In genomic region chr16:69321080-69321479, GRCh38 we compare ENCODE assay signal across 20 cellular contexts. TPM values are rescaled to one million over a fixed set of nuclear protein-coding genes. Genes with fewer than 3 reads are reported as not detected.
"Had no signal": no experiment of that assay in that cellular context is flagged by ENCODE, and none has a peak within 500 bp of the region (broad histone marks: within the 10 kb centered on the region; RNA-seq: fewer than 3 reads in every experiment).

No MANE protein-coding gene starts in this region.

- H3K4me3 Mint-ChIP-seq: activated CD4-positive, alpha-beta T cell treated with anti-CD3 and anti-CD28 coated beads for 36 hours; activated CD8-positive, alpha-beta T cell treated with anti-CD3 and anti-CD28 coated beads for 36 hours; activated T-cell treated with anti-CD3 and anti-CD28 coated beads, Interleukin-2, amount 50 U/mL, for 72 hours had no signal

- H3K9me3 Mint-ChIP-seq: activated CD8-positive, alpha-beta T cell treated with anti-CD3 and anti-CD28 coated beads for 36 hours; activated T-cell treated with anti-CD3 and anti-CD28 coated beads, Interleukin-2, amount 50 U/mL, for 72 hours had no signal

- H3K27ac ChIP-seq: body of pancreas, gastrocnemius medialis, heart right ventricle, pancreas, SK-N-MC, stomach, testis, upper lobe of right lung, VCaP had no signal

- DNase-seq: activated CD4-positive, alpha-beta T cell treated with anti-CD3 and anti-CD28 coated beads for 36 hours; activated CD8-positive, alpha-beta T cell treated with anti-CD3 and anti-CD28 coated beads for 36 hours; activated T-cell treated with anti-CD3 and anti-CD28 coated beads, Interleukin-2, amount 50 U/mL, for 72 hours; amniotic stem cell; caudate nucleus; erythroblast; gastrocnemius medialis; heart right ventricle; left cardiac atrium; stomach; T-helper 1 cell; testis; upper lobe of right lung had no signal

- H3K27me3 Mint-ChIP-seq: activated CD4-positive, alpha-beta T cell treated with anti-CD3 and anti-CD28 coated beads for 36 hours; activated CD8-positive, alpha-beta T cell treated with anti-CD3 and anti-CD28 coated beads for 36 hours had no signal

- H3K4me3 ChIP-seq: body of pancreas, gastrocnemius medialis, heart right ventricle, lung, pancreas, SK-N-MC, stomach, testis, upper lobe of right lung had no signal

- ATAC-seq: activated CD4-positive, alpha-beta T cell treated with anti-CD3 and anti-CD28 coated beads for 36 hours; activated CD8-positive, alpha-beta T cell treated with anti-CD3 and anti-CD28 coated beads for 36 hours; activated T-cell treated with anti-CD3 and anti-CD28 coated beads, Interleukin-2, amount 50 U/mL, for 72 hours; body of pancreas; gastrocnemius medialis; heart right ventricle; left cardiac atrium; pancreas; upper lobe of right lung had no signal

- H3K9me3 ChIP-seq: body of pancreas, gastrocnemius medialis, heart right ventricle, pancreas, stomach, testis, upper lobe of right lung had no signal

- H3K27me3 ChIP-seq: body of pancreas, gastrocnemius medialis, heart right ventricle, pancreas, stomach, testis, upper lobe of right lung had no signal

- H3K4me1 ChIP-seq: testis had no signal

RNA-seq across cellular contexts. Expression of gene TMED6, which starts 30.5 kb away (rescaled TPM):
- total RNA-seq: renal cortical epithelial cell, skeletal muscle tissue had no signal
